In genomic region chr18:32742620-32743019, GRCh38 we compare ENCODE assay signal across 29 cellular contexts. TPM values are rescaled to one million over a fixed set of nuclear protein-coding genes. Genes with fewer than 3 reads are reported as not detected.
A peak's percentile ranks its signal among the peaks of the same experiment; 100 is the strongest.
DNase-seq lines count a peak whose midpoint lies in the region; ATAC-seq and TF ChIP-seq lines count a peak whose summit lies in the region.
"Had no signal": no experiment of that assay in that cellular context is flagged by ENCODE, and none has a peak within 500 bp of the region (broad histone marks: within the 10 kb centered on the region; RNA-seq: fewer than 3 reads in every experiment).

No MANE protein-coding gene starts in this region.

- TF ChIP-seq CTCF in HEK293 (tag by site-specific recombination; IDR thresholded peaks at IDR 0.05) (no peak), epithelial cell of proximal tubule (conservative IDR thresholded peaks at IDR 0.05; ENCODE audit: low read depth, low read length) (peak; percentile 2), neural cell (IDR thresholded peaks at IDR 0.05; ENCODE audit: poor library complexity, severe bottlenecking) (no peak)

- no peak overlapping the region for H2AFZ ChIP-seq in neural cell (ENCODE audit: low read depth, low read length)

- ATAC-seq in HG02970 (IDR thresholded peaks at IDR 0.05; ENCODE audit: low FRiP score, unreplicated experiment), result no peak
- ATAC-seq: HepG2, left cardiac atrium, PC-3, SK-N-SH treated with all-trans-retinoic acid at 6 μM for 48 hours, T-helper 17 cell had no signal

- POLR2A ChIA-PET in HEK293 (lab: Yijun Ruan, JAX), result no interaction called here

- TF ChIP-seq RAD21 in neural cell (conservative IDR thresholded peaks at IDR 0.05), result no peak

- H3K9me3 ChIP-seq in BLaER1 (no peaks in the 10 kb centered on the region), HEK293 (ENCODE audit: control insufficient read depth, insufficient read depth, low read depth, low read length) (no peaks in the 10 kb centered on the region), neural cell (ENCODE audit: low read length) (no peaks in the 10 kb centered on the region)
- H3K9me3 ChIP-seq: thoracic aorta had no signal

- H3K4me3 ChIP-seq in BLaER1 (no peak overlapping the region), HEK293 (ENCODE audit: low read depth, low read length) (no peak overlapping the region), epithelial cell of proximal tubule (ENCODE audit: low read depth, low read length) (no peak overlapping the region), neural cell (ENCODE audit: low read length) (no peak overlapping the region)
- H3K4me3 ChIP-seq: skin epidermis, thoracic aorta had no signal

- H3K36me3 ChIP-seq in BLaER1 (no peaks in the 10 kb centered on the region), HEK293 (ENCODE audit: control insufficient read depth in 2 of 2, insufficient read depth in 1 of 2, low read length in 2 of 2) (no peaks in the 10 kb centered on the region), neural cell (ENCODE audit: insufficient read depth, low read length) (no peaks in the 10 kb centered on the region)
- H3K36me3 ChIP-seq: thoracic aorta had no signal

- H3K9ac ChIP-seq in BLaER1, result no peak overlapping the region
- H3K9ac ChIP-seq in neural cell (ENCODE audit: low read length), result no peak overlapping the region

- CTCF ChIA-PET in HEK293 (lab: Yijun Ruan, JAX), result interaction anchor here (0.5 to 0.7 kb wide), 3 partner anchors 68 to 416 kb away, joined by 3 to 4 read pairs (median 3); no protein-coding TSS in a partner anchor

- H3K9me2 ChIP-seq in neural cell (ENCODE audit: insufficient read depth, low read length), result no peaks in the 10 kb centered on the region

- H3F3A ChIP-seq in neural cell (ENCODE audit: insufficient read depth, low read length, poor library complexity, severe bottlenecking), result no peaks in the 10 kb centered on the region

- peaks cover 7% of the 10 kb centered on the region for H3K4me1 ChIP-seq in BLaER1
- H3K4me1 ChIP-seq in HEK293 (ENCODE audit: control insufficient read depth, insufficient read depth, low read length), result no peaks in the 10 kb centered on the region

- no peak overlapping the region for H3K27ac ChIP-seq in BLaER1
- no peak overlapping the region for H3K27ac ChIP-seq in HEK293 (ENCODE audit: extremely low read depth, low read depth, low read length)
- no peak overlapping the region for H3K27ac ChIP-seq in neural cell (ENCODE audit: low read length)
- H3K27ac ChIP-seq: skin epidermis, thoracic aorta had no signal

- no peak for DNase-seq in epithelial cell of proximal tubule (ENCODE audit: low read depth)
- no peak for DNase-seq in activated CD4-positive, CD25-positive, alpha-beta regulatory T cell (lab: John Stamatoyannopoulos, UW)
- DNase-seq in DMS 273 treated with DMSO at 0.1 percent for 48 hours (lab: John Stamatoyannopoulos, UW), result no peak
- DNase-seq: ACHN; activated CD4-positive, alpha-beta memory T cell treated with anti-CD3 and anti-CD28 coated beads, Interleukin-2, amount 10 ng/mL, durations not matched to agents 7 days and 5 days; activated CD4-positive, alpha-beta T cell treated with anti-CD3 and anti-CD28 coated beads for 1 hour; aorta; cerebellar nuclear complex; glutamatergic neuron; Kasumi-1; left cardiac atrium; mesendoderm; NCI-H1436 treated with DMSO at 0.1 percent for 48 hours; NCI-H2171 treated with DMSO at 0.1 percent for 48 hours; NCI-H524 treated with DMSO at 0.1 percent for 48 hours; NK-92 treated with Interleukin-12 subunit alpha and Interleukin-12 subunit beta, amount 100 ng/mL, for 24 hours; nucleus accumbens; PC-3; T-helper 17 cell had no signal

- H3K79me2 ChIP-seq in neural cell (replicated peaks; ENCODE audit: insufficient read depth, low read length), result no peaks in the 10 kb centered on the region

- TF ChIP-seq EP300 in neural cell (conservative IDR thresholded peaks at IDR 0.05; ENCODE audit: poor library complexity, severe bottlenecking), result no peak

- peak overlapping the region; percentile 27 for H3K4me2 ChIP-seq in BLaER1
- H3K4me2 ChIP-seq in neural cell (ENCODE audit: low read length), result no peak overlapping the region

- no peaks in the 10 kb centered on the region for H3K27me3 ChIP-seq in BLaER1
- no peaks in the 10 kb centered on the region for H3K27me3 ChIP-seq in neural cell (ENCODE audit: insufficient read depth, low read depth, low read length)

- H4K20me1 ChIP-seq in BLaER1 (no peaks in the 10 kb centered on the region), neural cell (ENCODE audit: insufficient read depth) (no peaks in the 10 kb centered on the region)

TF ChIP-seq in HEK293, 187 proteins besides CTCF, POLR2A, EP300 and RAD21:
- peak; percentile 60 for TF ChIP-seq ZIC2 (tag by site-specific recombination; IDR thresholded peaks at IDR 0.05)
- no peak for TF ChIP-seq ZNF626 (tag by site-specific recombination; IDR thresholded peaks at IDR 0.05)
- no peak for TF ChIP-seq ZNF404 (tag by site-specific recombination; IDR thresholded peaks at IDR 0.05)
- TF ChIP-seq ZNF398 (tag by site-specific recombination; IDR thresholded peaks at IDR 0.05), result peak; percentile 47
- TF ChIP-seq GLIS1 (tag by site-specific recombination; IDR thresholded peaks at IDR 0.05), result peak; percentile 63
- TF ChIP-seq ZNF16 (tag by site-specific recombination; IDR thresholded peaks at IDR 0.05; ENCODE audit: low read depth), result no peak
- no peak for TF ChIP-seq MYNN (tag by site-specific recombination; IDR thresholded peaks at IDR 0.05; ENCODE audit: borderline replicate concordance)
- no peak for TF ChIP-seq ZFHX2 (tag by site-specific recombination; conservative IDR thresholded peaks at IDR 0.05)
- TF ChIP-seq ZNF501 (tag by site-specific recombination; IDR thresholded peaks at IDR 0.05), result no peak

TF ChIP-seq in neural cell, 6 proteins besides CTCF, POLR2A, EP300 and RAD21:
- TF ChIP-seq TAF1 (IDR thresholded peaks at IDR 0.05; ENCODE audit: low read depth) (no peak), MXI1 (conservative IDR thresholded peaks at IDR 0.05; ENCODE audit: poor library complexity, severe bottlenecking) (no peak), SMC3 (conservative IDR thresholded peaks at IDR 0.05; ENCODE audit: poor library complexity) (no peak), EZH2 (IDR thresholded peaks at IDR 0.05; ENCODE audit: borderline replicate concordance, insufficient read depth, low read length, poor library complexity, severe bottlenecking) (no peak), REST (IDR thresholded peaks at IDR 0.05; ENCODE audit: borderline replicate concordance) (no peak), POLR2AphosphoS5 (IDR thresholded peaks at IDR 0.05) (peak; percentile 18)

RNA-seq across cellular contexts. Expression of gene KLHL14, which starts 30.2 kb away (rescaled TPM):
- 2.9 and 3.0 TPM in 2 replicates for total RNA-seq in epithelial cell of proximal tubule
- polyA plus RNA-seq in neural cell, result 0.33 and 0.90 TPM in 2 replicates
- polyA minus RNA-seq in neural cell, result 0.24 TPM in 1 of 2 replicates, not detected in the other
- total RNA-seq: activated CD4-positive, alpha-beta memory T cell treated with anti-CD3 and anti-CD28 coated beads, Interleukin-2, amount 10 ng/mL, durations not matched to agents 7 days and 5 days; PC-3; pulmonary artery endothelial cell had no signal
- polyA plus RNA-seq: aorta, BJ had no signal
